2 cellular contexts compared by ENCODE assay signal in genomic region chr14:31911160-31911559, GRCh38.
TF ChIP-seq lines count a peak whose summit lies in the region.

No MANE protein-coding gene starts in this region.

TF ChIP-seq in HepG2, 621 proteins besides CTCF, POLR2A, EP300 and RAD21 (continued from another document):
- no peak for TF ChIP-seq MED8 (CRISPR knock-in tag; IDR thresholded peaks at IDR 0.05; ENCODE audit: insufficient replicate concordance)
- no peak for TF ChIP-seq ARID4A (CRISPR knock-in tag; IDR thresholded peaks at IDR 0.05; ENCODE audit: borderline replicate concordance)
- no peak for TF ChIP-seq MTF1 (CRISPR knock-in tag; IDR thresholded peaks at IDR 0.05)
- TF ChIP-seq SALL1 (CRISPR knock-in tag; IDR thresholded peaks at IDR 0.05): no peak
- TF ChIP-seq CBX2 (IDR thresholded peaks at IDR 0.05; ENCODE audit: low read depth, low read length): no peak
- TF ChIP-seq CBX2 (CRISPR knock-in tag; IDR thresholded peaks at IDR 0.05; ENCODE audit: low read depth): no peak
- TF ChIP-seq ETV5 (CRISPR knock-in tag; IDR thresholded peaks at IDR 0.05; ENCODE audit: borderline replicate concordance): no peak
- no peak for TF ChIP-seq ZNF737 (CRISPR knock-in tag; IDR thresholded peaks at IDR 0.05; ENCODE audit: borderline replicate concordance)

TF ChIP-seq in HEK293, 187 proteins besides CTCF, POLR2A, EP300 and RAD21 (continued from another document):
- TF ChIP-seq HOXA7 (CRISPR knock-in tag; IDR thresholded peaks at IDR 0.05; ENCODE audit: borderline replicate concordance) (no peak), KLF9 (tag by site-specific recombination; IDR thresholded peaks at IDR 0.05; ENCODE audit: low read depth) (no peak), ZFP3 (tag by site-specific recombination; IDR thresholded peaks at IDR 0.05; ENCODE audit: low read depth) (no peak), IKZF3 (tag by site-specific recombination; IDR thresholded peaks at IDR 0.05) (no peak), ZNF701 (tag by site-specific recombination; IDR thresholded peaks at IDR 0.05) (no peak), KLF7 (tag by site-specific recombination; IDR thresholded peaks at IDR 0.05; ENCODE audit: borderline replicate concordance) (no peak), SETDB1 (IDR thresholded peaks at IDR 0.05; ENCODE audit: insufficient read length, low read length) (peak; percentile 97)
